1 cellular context compared by ENCODE assay signal in the genomic region with DNA sequence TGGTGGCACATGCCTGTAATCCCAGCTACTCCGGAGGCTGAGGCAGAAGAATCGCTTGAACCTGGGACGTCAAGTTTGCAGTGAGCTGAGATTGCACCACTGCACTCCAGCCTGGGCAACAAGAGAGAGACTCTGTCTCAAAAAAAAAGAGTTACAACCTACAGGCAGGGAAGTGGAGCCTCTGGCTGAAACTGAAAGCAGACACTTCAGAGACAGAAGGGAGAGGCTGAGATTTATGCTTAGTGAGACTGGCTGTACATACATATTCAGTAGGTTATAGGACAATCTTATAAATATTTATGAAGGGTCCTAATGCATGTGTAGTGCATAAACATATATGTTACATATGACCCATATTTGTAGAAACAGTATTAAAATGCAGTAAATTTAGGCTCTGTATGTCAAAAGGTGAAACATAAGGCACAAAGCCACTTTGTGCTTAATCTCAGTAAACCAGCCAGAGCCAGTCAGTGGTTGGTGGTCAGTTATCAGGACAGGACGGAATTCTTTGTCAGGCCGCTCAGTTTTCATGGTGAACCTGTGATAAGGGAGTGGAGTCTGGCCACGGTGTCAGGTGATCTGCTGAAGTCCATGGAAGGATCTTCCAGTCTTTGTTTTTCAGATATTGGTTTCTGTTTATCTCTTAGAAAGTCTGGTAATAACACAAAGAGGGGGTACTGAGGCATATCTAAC.
TF ChIP-seq lines count a peak whose summit lies in the region.

No MANE protein-coding gene starts in this region.

TF ChIP-seq in SK-N-SH treated with all-trans-retinoic acid at 6 μM for 48 hours, 23 proteins besides CTCF, POLR2A, EP300 and RAD21 (continued from another document):
- TF ChIP-seq, protein P1, sequence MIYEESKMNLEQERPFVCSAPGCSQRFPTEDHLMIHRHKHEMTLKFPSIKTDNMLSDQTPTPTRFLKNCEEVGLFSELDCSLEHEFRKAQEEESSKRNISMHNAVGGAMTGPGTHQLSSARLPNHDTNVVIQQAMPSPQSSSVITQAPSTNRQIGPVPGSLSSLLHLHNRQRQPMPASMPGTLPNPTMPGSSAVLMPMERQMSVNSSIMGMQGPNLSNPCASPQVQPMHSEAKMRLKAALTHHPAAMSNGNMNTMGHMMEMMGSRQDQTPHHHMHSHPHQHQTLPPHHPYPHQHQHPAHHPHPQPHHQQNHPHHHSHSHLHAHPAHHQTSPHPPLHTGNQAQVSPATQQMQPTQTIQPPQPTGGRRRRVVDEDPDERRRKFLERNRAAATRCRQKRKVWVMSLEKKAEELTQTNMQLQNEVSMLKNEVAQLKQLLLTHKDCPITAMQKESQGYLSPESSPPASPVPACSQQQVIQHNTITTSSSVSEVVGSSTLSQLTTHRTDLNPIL (CRISPR knock-in tag; IDR thresholded peaks at IDR 0.05; ENCODE audit: low read depth) = no peak
- TF ChIP-seq CSDC2 (CRISPR knock-in tag; IDR thresholded peaks at IDR 0.05) (no peak), ZFP3 (CRISPR knock-in tag; IDR thresholded peaks at IDR 0.05) (no peak)
